Comparison of ENCODE assay signal across 2 cellular contexts in genomic region chr17:73492125-73492801, GRCh38.
TF ChIP-seq lines count a peak whose summit lies in the region.

No MANE protein-coding gene starts in this region.

TF ChIP-seq in IMR-90, 13 proteins besides CTCF, POLR2A, EP300 and RAD21:
- no peak for TF ChIP-seq MAFK (IDR thresholded peaks at IDR 0.05; ENCODE audit: low read depth, low read length)
- TF ChIP-seq MAZ (IDR thresholded peaks at IDR 0.05; ENCODE audit: borderline replicate concordance, low read depth, low read length): no peak
- no peak for TF ChIP-seq MXI1 (IDR thresholded peaks at IDR 0.05; ENCODE audit: borderline replicate concordance, low read depth, low read length)
- no peak for TF ChIP-seq SMC3 (IDR thresholded peaks at IDR 0.05; ENCODE audit: low read depth, low read length)
- TF ChIP-seq RCOR1 (IDR thresholded peaks at IDR 0.05; ENCODE audit: insufficient replicate concordance, low read length): no peak
- no peak for TF ChIP-seq RFX5 (IDR thresholded peaks at IDR 0.05; ENCODE audit: low read depth, low read length)
- no peak for TF ChIP-seq CHD1 (IDR thresholded peaks at IDR 0.05; ENCODE audit: low read depth, low read length)
- no peak for TF ChIP-seq CEBPB (IDR thresholded peaks at IDR 0.05; ENCODE audit: low read depth, low read length)
- no peak for TF ChIP-seq USF2 (IDR thresholded peaks at IDR 0.05; ENCODE audit: low read depth, low read length)

TF ChIP-seq in H1, 55 proteins besides CTCF, POLR2A, EP300 and RAD21:
- no peak for TF ChIP-seq CBX8 (IDR thresholded peaks at IDR 0.05; ENCODE audit: borderline replicate concordance, low read depth, low read length)
- no peak for TF ChIP-seq RXRA (IDR thresholded peaks at IDR 0.05; ENCODE audit: insufficient read depth, low read depth, low read length)
- TF ChIP-seq SUZ12 (IDR thresholded peaks at IDR 0.05; ENCODE audit: low read length): no peak
- no peak for TF ChIP-seq BRCA1 (IDR thresholded peaks at IDR 0.05; ENCODE audit: low read depth, low read length)
- TF ChIP-seq YY1 (IDR thresholded peaks at IDR 0.05; ENCODE audit: low read depth, low read length): no peak
- TF ChIP-seq MAX (IDR thresholded peaks at IDR 0.05): no peak
- no peak for TF ChIP-seq FOSL1 (IDR thresholded peaks at IDR 0.05; ENCODE audit: insufficient read depth, low read depth, low read length)
- TF ChIP-seq CBX5 (IDR thresholded peaks at IDR 0.05; ENCODE audit: low read depth, low read length): no peak
- no peak for TF ChIP-seq GABPA (IDR thresholded peaks at IDR 0.05; ENCODE audit: borderline replicate concordance, insufficient read depth, low read length)
- TF ChIP-seq SP1 (IDR thresholded peaks at IDR 0.05; ENCODE audit: low read depth, low read length): no peak
- TF ChIP-seq KDM1A (IDR thresholded peaks at IDR 0.05; ENCODE audit: borderline replicate concordance, low read length): no peak
- TF ChIP-seq BCL11A (IDR thresholded peaks at IDR 0.05; ENCODE audit: low read depth in 2 of 2, low read length in 2 of 2): no peak
- no peak for TF ChIP-seq HDAC2 (IDR thresholded peaks at IDR 0.05; ENCODE audit: borderline replicate concordance in 1 of 2, low read depth in 2 of 2, low read length in 2 of 2)
- TF ChIP-seq TAF7 (optimal IDR thresholded peaks at IDR 0.05; ENCODE audit: borderline replicate concordance, low read depth, low read length): no peak
- no peak for TF ChIP-seq ASH2L (IDR thresholded peaks at IDR 0.05; ENCODE audit: low read length)
